ENCODE assay signal across 19 cellular contexts in the genomic region with DNA sequence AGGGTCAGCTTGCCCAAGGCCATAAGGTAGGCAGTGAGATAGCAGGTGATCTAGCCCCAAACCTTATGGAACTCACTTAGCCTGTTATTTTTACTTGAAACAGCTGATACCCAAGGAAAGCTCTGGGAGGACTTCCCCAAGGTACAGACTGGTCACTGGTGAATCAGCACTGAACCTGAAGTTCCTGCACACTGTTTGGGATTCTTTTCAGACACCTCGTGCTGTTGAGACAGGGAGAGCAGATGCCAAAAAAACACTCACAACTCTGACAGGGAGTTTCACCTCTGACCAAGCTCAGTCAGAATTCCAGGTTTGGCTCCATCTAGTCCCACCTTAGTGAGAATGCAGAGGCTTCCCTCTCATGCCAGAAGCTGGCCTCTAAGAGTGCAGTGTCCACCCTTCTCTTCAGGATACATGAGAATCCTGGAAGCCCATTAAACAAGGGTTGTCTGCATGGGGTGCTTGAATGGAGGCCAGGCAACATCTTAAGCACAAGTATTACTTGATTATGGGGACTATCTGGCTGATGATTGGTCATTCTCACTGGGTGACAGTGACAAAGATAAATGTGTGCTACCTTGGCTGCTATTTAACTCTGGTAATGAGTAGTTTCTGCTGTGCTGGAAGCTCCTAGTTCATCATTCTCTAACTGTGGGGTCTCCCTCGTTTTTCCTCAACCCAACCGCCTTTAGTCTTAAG.
"Had no signal": no experiment of that assay in that cellular context is flagged by ENCODE, and none has a peak within 500 bp of the region (broad histone marks: within the 10 kb centered on the region; RNA-seq: fewer than 3 reads in every experiment).

No MANE protein-coding gene starts in this region.

- H3K36me3 ChIP-seq: brain microvascular endothelial cell, tibial nerve, uterus had no signal

- ATAC-seq: left lobe of liver; stimulated activated naive CD8-positive, alpha-beta T cell treated with anti-CD3 and anti-CD28 coated beads, Interleukin-15, Interleukin-2, amounts not matched to agents 100 U/mL and 50 U/mL, for 24 hours had no signal

- H3K4me1 ChIP-seq: uterus had no signal

- DNase-seq: activated B cell treated with CpG ODN at 0.5 μM for 24 hours; activated CD4-positive, alpha-beta memory T cell treated with anti-CD3 and anti-CD28 coated beads for 36 hours; activated CD4-positive, alpha-beta T cell treated with anti-CD3 and anti-CD28 coated beads for 4 hours; activated naive CD4-positive, alpha-beta T cell; activated naive CD8-positive, alpha-beta T cell treated with anti-CD3 and anti-CD28 coated beads, Interleukin-2, amount 10 ng/mL, durations not matched to agents 7 days and 5 days; brain microvascular endothelial cell; effector CD8-positive, alpha-beta T cell; foreskin fibroblast; hypothalamus; islet precursor cell; occipital lobe; stimulated activated CD4-positive, alpha-beta T cell treated with anti-CD3 and anti-CD28 coated beads, Interleukin-2, amount 100 ng/mL, for 24 hours; stimulated activated naive CD8-positive, alpha-beta T cell treated with anti-CD3 and anti-CD28 coated beads, Interleukin-15, Interleukin-2, amounts not matched to agents 100 U/mL and 50 U/mL, for 24 hours; substantia nigra; T-helper 1 cell; T-helper 9 cell; uterus had no signal

- H3K27me3 ChIP-seq: brain microvascular endothelial cell, tibial nerve, uterus had no signal

- H3K9me3 ChIP-seq: tibial nerve, uterus had no signal

- H3K4me3 ChIP-seq: tibial nerve, uterus had no signal

- H3K27ac ChIP-seq: brain microvascular endothelial cell, tibial nerve, uterus had no signal
